Comparison of ENCODE assay signal across 1 cellular context in the genomic region with DNA sequence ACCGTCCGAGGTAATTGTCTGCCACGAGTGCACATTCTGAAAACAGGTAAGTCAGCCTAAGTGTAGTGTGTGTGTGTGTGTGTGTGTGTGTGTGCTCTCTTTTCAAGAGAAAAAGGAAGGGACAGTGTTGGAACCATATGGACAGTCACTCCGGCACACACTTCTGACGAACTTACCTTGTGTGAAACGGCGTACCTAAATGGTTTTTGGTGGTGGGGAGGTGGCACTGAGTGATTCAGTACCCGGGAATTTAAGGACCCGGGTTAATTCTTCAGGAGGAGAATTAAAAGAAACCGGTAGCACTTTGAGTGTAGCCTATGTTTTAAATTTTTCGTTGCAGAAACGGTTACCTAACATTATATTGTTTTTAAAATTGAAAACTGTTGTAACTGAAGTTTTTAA.
A peak's percentile ranks its signal among the peaks of the same experiment; 100 is the strongest.
TF ChIP-seq lines count a peak whose summit lies in the region.

No MANE protein-coding gene starts in this region.

TF ChIP-seq in K562, 482 proteins besides CTCF, POLR2A, EP300 and RAD21 (continued from another document and continues in another):
- TF ChIP-seq, protein P1, sequence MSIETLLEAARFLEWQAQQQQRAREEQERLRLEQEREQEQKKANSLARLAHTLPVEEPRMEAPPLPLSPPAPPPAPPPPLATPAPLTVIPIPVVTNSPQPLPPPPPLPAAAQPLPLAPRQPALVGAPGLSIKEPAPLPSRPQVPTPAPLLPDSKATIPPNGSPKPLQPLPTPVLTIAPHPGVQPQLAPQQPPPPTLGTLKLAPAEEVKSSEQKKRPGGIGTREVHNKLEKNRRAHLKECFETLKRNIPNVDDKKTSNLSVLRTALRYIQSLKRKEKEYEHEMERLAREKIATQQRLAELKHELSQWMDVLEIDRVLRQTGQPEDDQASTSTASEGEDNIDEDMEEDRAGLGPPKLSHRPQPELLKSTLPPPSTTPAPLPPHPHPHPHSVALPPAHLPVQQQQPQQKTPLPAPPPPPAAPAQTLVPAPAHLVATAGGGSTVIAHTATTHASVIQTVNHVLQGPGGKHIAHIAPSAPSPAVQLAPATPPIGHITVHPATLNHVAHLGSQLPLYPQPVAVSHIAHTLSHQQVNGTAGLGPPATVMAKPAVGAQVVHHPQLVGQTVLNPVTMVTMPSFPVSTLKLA (conservative IDR thresholded peaks at IDR 0.05): peak; percentile 32 to 58; a peak in 1 of 4 replicates
- TF ChIP-seq ZNF436 (CRISPR knock-in tag; IDR thresholded peaks at IDR 0.05): 0 out of 2 replicates have a peak, but pooled peaks have one; percentile 42
- peak; percentile 25 for TF ChIP-seq DACH1 (IDR thresholded peaks at IDR 0.05; ENCODE audit: partially characterized antibody)
- TF ChIP-seq, protein P2, sequence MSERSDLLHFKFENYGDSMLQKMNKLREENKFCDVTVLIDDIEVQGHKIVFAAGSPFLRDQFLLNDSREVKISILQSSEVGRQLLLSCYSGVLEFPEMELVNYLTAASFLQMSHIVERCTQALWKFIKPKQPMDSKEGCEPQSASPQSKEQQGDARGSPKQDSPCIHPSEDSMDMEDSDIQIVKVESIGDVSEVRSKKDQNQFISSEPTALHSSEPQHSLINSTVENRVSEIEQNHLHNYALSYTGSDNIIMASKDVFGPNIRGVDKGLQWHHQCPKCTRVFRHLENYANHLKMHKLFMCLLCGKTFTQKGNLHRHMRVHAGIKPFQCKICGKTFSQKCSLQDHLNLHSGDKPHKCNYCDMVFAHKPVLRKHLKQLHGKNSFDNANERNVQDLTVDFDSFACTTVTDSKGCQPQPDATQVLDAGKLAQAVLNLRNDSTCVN (CRISPR knock-in tag; IDR thresholded peaks at IDR 0.05): peak; percentile 88
- TF ChIP-seq NCOA1 (IDR thresholded peaks at IDR 0.05; ENCODE audit: low read depth): no peak
- TF ChIP-seq FOXK2 (conservative IDR thresholded peaks at IDR 0.05 in 1 of 2, IDR thresholded peaks at IDR 0.05 in 1 of 2; ENCODE audit: low read depth in 2 of 2): peak in 1 of 2 experiments; percentile 1; a peak in 2 of 4 replicates
- TF ChIP-seq RFX5 (IDR thresholded peaks at IDR 0.05; ENCODE audit: low read depth, low read length): 0 out of 2 replicates have a peak, but pooled peaks have one; percentile 1
- 0 out of 2 replicates have a peak, but pooled peaks have one; percentile 22 for TF ChIP-seq ZNF589 (CRISPR knock-in tag; IDR thresholded peaks at IDR 0.05; ENCODE audit: low read depth)
- peak; percentile 94 for TF ChIP-seq OTX1 (CRISPR knock-in tag; IDR thresholded peaks at IDR 0.05)
- peak in 1 of 2 experiments; percentile 93; a peak in 2 of 4 replicates for TF ChIP-seq HDAC1 (IDR thresholded peaks at IDR 0.05)
- 0 out of 2 replicates have a peak, but pooled peaks have one; percentile 2 for TF ChIP-seq TEAD4 (IDR thresholded peaks at IDR 0.05; ENCODE audit: low read length)
- no peak for TF ChIP-seq TEAD4 (CRISPR knock-in tag; IDR thresholded peaks at IDR 0.05; ENCODE audit: borderline replicate concordance)
- peak; percentile 2; the same call in 1 of the 2 replicates for TF ChIP-seq KDM2B (CRISPR knock-in tag; IDR thresholded peaks at IDR 0.05)
- TF ChIP-seq, protein P3, sequence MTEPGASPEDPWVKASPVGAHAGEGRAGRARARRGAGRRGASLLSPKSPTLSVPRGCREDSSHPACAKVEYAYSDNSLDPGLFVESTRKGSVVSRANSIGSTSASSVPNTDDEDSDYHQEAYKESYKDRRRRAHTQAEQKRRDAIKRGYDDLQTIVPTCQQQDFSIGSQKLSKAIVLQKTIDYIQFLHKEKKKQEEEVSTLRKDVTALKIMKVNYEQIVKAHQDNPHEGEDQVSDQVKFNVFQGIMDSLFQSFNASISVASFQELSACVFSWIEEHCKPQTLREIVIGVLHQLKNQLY (CRISPR knock-in tag; conservative IDR thresholded peaks at IDR 0.05): no peak
- TF ChIP-seq GTF2F1 (IDR thresholded peaks at IDR 0.05; ENCODE audit: low read depth, low read length): 0 out of 2 replicates have a peak, but pooled peaks have one; percentile 6
- 0 out of 2 replicates have a peak, but pooled peaks have one; percentile 4 for TF ChIP-seq ZNF239 (CRISPR knock-in tag; IDR thresholded peaks at IDR 0.05)
- TF ChIP-seq, protein P4, sequence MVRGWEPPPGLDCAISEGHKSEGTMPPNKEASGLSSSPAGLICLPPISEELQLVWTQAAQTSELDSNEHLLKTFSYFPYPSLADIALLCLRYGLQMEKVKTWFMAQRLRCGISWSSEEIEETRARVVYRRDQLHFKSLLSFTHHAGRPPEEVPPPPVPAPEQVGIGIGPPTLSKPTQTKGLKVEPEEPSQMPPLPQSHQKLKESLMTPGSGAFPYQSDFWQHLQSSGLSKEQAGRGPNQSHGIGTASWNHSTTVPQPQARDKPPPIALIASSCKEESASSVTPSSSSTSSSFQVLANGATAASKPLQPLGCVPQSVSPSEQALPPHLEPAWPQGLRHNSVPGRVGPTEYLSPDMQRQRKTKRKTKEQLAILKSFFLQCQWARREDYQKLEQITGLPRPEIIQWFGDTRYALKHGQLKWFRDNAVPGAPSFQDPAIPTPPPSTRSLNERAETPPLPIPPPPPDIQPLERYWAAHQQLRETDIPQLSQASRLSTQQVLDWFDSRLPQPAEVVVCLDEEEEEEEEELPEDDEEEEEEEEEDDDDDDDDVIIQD (CRISPR knock-in tag; IDR thresholded peaks at IDR 0.05): no peak
- no peak for TF ChIP-seq MYC (IDR thresholded peaks at IDR 0.05; ENCODE audit: low read depth, low read length)
- no peak for TF ChIP-seq MYC (CRISPR knock-in tag; IDR thresholded peaks at IDR 0.05; ENCODE audit: borderline replicate concordance, low read depth)
- TF ChIP-seq, protein P5, sequence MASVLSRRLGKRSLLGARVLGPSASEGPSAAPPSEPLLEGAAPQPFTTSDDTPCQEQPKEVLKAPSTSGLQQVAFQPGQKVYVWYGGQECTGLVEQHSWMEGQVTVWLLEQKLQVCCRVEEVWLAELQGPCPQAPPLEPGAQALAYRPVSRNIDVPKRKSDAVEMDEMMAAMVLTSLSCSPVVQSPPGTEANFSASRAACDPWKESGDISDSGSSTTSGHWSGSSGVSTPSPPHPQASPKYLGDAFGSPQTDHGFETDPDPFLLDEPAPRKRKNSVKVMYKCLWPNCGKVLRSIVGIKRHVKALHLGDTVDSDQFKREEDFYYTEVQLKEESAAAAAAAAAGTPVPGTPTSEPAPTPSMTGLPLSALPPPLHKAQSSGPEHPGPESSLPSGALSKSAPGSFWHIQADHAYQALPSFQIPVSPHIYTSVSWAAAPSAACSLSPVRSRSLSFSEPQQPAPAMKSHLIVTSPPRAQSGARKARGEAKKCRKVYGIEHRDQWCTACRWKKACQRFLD (CRISPR knock-in tag; IDR thresholded peaks at IDR 0.05): peak; percentile 55; the same call in 1 of the 2 replicates
- no peak for TF ChIP-seq ZNF134 (CRISPR knock-in tag; conservative IDR thresholded peaks at IDR 0.05)
- no peak for TF ChIP-seq NFE2L1 (tag; IDR thresholded peaks at IDR 0.05; ENCODE audit: borderline replicate concordance, low read depth)
- TF ChIP-seq, protein P6, sequence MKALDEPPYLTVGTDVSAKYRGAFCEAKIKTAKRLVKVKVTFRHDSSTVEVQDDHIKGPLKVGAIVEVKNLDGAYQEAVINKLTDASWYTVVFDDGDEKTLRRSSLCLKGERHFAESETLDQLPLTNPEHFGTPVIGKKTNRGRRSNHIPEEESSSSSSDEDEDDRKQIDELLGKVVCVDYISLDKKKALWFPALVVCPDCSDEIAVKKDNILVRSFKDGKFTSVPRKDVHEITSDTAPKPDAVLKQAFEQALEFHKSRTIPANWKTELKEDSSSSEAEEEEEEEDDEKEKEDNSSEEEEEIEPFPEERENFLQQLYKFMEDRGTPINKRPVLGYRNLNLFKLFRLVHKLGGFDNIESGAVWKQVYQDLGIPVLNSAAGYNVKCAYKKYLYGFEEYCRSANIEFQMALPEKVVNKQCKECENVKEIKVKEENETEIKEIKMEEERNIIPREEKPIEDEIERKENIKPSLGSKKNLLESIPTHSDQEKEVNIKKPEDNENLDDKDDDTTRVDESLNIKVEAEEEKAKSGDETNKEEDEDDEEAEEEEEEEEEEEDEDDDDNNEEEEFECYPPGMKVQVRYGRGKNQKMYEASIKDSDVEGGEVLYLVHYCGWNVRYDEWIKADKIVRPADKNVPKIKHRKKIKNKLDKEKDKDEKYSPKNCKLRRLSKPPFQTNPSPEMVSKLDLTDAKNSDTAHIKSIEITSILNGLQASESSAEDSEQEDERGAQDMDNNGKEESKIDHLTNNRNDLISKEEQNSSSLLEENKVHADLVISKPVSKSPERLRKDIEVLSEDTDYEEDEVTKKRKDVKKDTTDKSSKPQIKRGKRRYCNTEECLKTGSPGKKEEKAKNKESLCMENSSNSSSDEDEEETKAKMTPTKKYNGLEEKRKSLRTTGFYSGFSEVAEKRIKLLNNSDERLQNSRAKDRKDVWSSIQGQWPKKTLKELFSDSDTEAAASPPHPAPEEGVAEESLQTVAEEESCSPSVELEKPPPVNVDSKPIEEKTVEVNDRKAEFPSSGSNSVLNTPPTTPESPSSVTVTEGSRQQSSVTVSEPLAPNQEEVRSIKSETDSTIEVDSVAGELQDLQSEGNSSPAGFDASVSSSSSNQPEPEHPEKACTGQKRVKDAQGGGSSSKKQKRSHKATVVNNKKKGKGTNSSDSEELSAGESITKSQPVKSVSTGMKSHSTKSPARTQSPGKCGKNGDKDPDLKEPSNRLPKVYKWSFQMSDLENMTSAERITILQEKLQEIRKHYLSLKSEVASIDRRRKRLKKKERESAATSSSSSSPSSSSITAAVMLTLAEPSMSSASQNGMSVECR (CRISPR knock-in tag; IDR thresholded peaks at IDR 0.05): peak; percentile 23; the same call in 1 of the 2 replicates
- TF ChIP-seq, protein P7, sequence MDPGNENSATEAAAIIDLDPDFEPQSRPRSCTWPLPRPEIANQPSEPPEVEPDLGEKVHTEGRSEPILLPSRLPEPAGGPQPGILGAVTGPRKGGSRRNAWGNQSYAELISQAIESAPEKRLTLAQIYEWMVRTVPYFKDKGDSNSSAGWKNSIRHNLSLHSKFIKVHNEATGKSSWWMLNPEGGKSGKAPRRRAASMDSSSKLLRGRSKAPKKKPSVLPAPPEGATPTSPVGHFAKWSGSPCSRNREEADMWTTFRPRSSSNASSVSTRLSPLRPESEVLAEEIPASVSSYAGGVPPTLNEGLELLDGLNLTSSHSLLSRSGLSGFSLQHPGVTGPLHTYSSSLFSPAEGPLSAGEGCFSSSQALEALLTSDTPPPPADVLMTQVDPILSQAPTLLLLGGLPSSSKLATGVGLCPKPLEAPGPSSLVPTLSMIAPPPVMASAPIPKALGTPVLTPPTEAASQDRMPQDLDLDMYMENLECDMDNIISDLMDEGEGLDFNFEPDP (CRISPR knock-in tag; IDR thresholded peaks at IDR 0.05): 0 out of 2 replicates have a peak, but pooled peaks have one; percentile 41
- TF ChIP-seq, protein P8, sequence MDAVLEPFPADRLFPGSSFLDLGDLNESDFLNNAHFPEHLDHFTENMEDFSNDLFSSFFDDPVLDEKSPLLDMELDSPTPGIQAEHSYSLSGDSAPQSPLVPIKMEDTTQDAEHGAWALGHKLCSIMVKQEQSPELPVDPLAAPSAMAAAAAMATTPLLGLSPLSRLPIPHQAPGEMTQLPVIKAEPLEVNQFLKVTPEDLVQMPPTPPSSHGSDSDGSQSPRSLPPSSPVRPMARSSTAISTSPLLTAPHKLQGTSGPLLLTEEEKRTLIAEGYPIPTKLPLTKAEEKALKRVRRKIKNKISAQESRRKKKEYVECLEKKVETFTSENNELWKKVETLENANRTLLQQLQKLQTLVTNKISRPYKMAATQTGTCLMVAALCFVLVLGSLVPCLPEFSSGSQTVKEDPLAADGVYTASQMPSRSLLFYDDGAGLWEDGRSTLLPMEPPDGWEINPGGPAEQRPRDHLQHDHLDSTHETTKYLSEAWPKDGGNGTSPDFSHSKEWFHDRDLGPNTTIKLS (IDR thresholded peaks at IDR 0.05; ENCODE audit: borderline replicate concordance, low read depth): 0 out of 2 replicates have a peak, but pooled peaks have one; percentile 13
- TF ChIP-seq ZC3H8 (IDR thresholded peaks at IDR 0.05): peak; percentile 38; the same call in 1 of the 2 replicates
- TF ChIP-seq EP400 (IDR thresholded peaks at IDR 0.05): peak; percentile 93
- TF ChIP-seq ZNF561 (CRISPR knock-in tag; conservative IDR thresholded peaks at IDR 0.05): peak; percentile 66; the same call in 1 of the 2 replicates
- 0 out of 2 replicates have a peak, but pooled peaks have one; percentile 7 for TF ChIP-seq MXI1 (IDR thresholded peaks at IDR 0.05; ENCODE audit: low read depth, low read length)
- TF ChIP-seq KDM4B (IDR thresholded peaks at IDR 0.05; ENCODE audit: borderline replicate concordance in 2 of 2, low read depth in 1 of 2): 0 out of 4 replicates have a peak, but pooled peaks of 1 of the 2 experiments have one; percentile 44
- no peak for TF ChIP-seq ZNF24 (IDR thresholded peaks at IDR 0.05)
- TF ChIP-seq, protein P9, sequence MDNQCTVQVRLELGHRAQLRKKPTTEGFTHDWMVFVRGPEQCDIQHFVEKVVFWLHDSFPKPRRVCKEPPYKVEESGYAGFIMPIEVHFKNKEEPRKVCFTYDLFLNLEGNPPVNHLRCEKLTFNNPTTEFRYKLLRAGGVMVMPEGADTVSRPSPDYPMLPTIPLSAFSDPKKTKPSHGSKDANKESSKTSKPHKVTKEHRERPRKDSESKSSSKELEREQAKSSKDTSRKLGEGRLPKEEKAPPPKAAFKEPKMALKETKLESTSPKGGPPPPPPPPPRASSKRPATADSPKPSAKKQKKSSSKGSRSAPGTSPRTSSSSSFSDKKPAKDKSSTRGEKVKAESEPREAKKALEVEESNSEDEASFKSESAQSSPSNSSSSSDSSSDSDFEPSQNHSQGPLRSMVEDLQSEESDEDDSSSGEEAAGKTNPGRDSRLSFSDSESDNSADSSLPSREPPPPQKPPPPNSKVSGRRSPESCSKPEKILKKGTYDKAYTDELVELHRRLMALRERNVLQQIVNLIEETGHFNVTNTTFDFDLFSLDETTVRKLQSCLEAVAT (IDR thresholded peaks at IDR 0.05): peak in 1 of 2 experiments; percentile 74; a peak in 2 of 4 replicates
- 0 out of 2 replicates have a peak, but pooled peaks have one; percentile 35 for TF ChIP-seq GTF2E2 (tag; IDR thresholded peaks at IDR 0.05)
- TF ChIP-seq MCM3 (IDR thresholded peaks at IDR 0.05): no peak
- TF ChIP-seq POLR2B (IDR thresholded peaks at IDR 0.05; ENCODE audit: low read depth, partially characterized antibody): no peak
- 0 out of 2 replicates have a peak, but pooled peaks have one; percentile 3 for TF ChIP-seq POLR2H (tag; IDR thresholded peaks at IDR 0.05; ENCODE audit: low read depth)
- TF ChIP-seq LARP7 (IDR thresholded peaks at IDR 0.05): peak; percentile 91
